Comparison of ENCODE assay signal across 21 cellular contexts in genomic region chr5:24161559-24161958, GRCh38.
"Had no signal": no experiment of that assay in that cellular context is flagged by ENCODE, and none has a peak within 500 bp of the region (broad histone marks: within the 10 kb centered on the region; RNA-seq: fewer than 3 reads in every experiment).

No MANE protein-coding gene starts in this region.

- H3K27ac Mint-ChIP-seq: activated CD4-positive, alpha-beta memory T cell treated with anti-CD3 and anti-CD28 coated beads for 36 hours; activated CD4-positive, alpha-beta T cell treated with anti-CD3 and anti-CD28 coated beads for 36 hours; activated CD8-positive, alpha-beta memory T cell treated with anti-CD3 and anti-CD28 coated beads, Interleukin-2, amount 10 ng/mL, durations not matched to agents 7 days and 5 days; activated naive CD4-positive, alpha-beta T cell treated with anti-CD3 and anti-CD28 coated beads, Interleukin-2, amount 50 U/mL, for 24 hours; activated T-cell treated with anti-CD3 and anti-CD28 coated beads, Interleukin-2, amount 50 U/mL, for 24 hours; mesothelial cell of epicardium; nephron progenitor cell; progenitor cell of endocrine pancreas had no signal

- H3K27me3 ChIP-seq: adrenal gland, gastrocnemius medialis, heart right ventricle, transverse colon had no signal

- H3K9me3 Mint-ChIP-seq: nephron progenitor cell had no signal

- DNase-seq: activated CD4-positive, alpha-beta memory T cell treated with anti-CD3 and anti-CD28 coated beads for 36 hours; activated CD4-positive, alpha-beta T cell treated with anti-CD3 and anti-CD28 coated beads for 36 hours; activated CD8-positive, alpha-beta memory T cell treated with anti-CD3 and anti-CD28 coated beads, Interleukin-2, amount 10 ng/mL, durations not matched to agents 7 days and 5 days; activated effector memory CD4-positive, alpha-beta T cell treated with anti-CD3 and anti-CD28 coated beads, Interleukin-2, amount 50 U/mL, for 16 hours; activated T-cell treated with anti-CD3 and anti-CD28 coated beads, Interleukin-2, amount 50 U/mL, for 24 hours; adrenal gland; caudate nucleus; effector CD4-positive, alpha-beta T cell; gastrocnemius medialis; heart right ventricle; left colon; lower lobe of right lung; nephron progenitor cell; right cardiac atrium; small intestine; stimulated activated naive CD8-positive, alpha-beta T cell treated with anti-CD3 and anti-CD28 coated beads, Interleukin-15, Interleukin-2, amounts not matched to agents 100 U/mL and 50 U/mL, for 24 hours; transverse colon had no signal

- H3K27me3 Mint-ChIP-seq: activated CD4-positive, alpha-beta memory T cell treated with anti-CD3 and anti-CD28 coated beads for 36 hours; activated CD4-positive, alpha-beta T cell treated with anti-CD3 and anti-CD28 coated beads for 36 hours; activated CD8-positive, alpha-beta memory T cell treated with anti-CD3 and anti-CD28 coated beads, Interleukin-2, amount 10 ng/mL, durations not matched to agents 7 days and 5 days; activated naive CD4-positive, alpha-beta T cell treated with anti-CD3 and anti-CD28 coated beads, Interleukin-2, amount 50 U/mL, for 24 hours; activated T-cell treated with anti-CD3 and anti-CD28 coated beads, Interleukin-2, amount 50 U/mL, for 24 hours; progenitor cell of endocrine pancreas had no signal

- H3K4me1 Mint-ChIP-seq: activated CD4-positive, alpha-beta T cell treated with anti-CD3 and anti-CD28 coated beads for 36 hours; activated CD8-positive, alpha-beta memory T cell treated with anti-CD3 and anti-CD28 coated beads, Interleukin-2, amount 10 ng/mL, durations not matched to agents 7 days and 5 days; activated naive CD4-positive, alpha-beta T cell treated with anti-CD3 and anti-CD28 coated beads, Interleukin-2, amount 50 U/mL, for 24 hours; mesothelial cell of epicardium; nephron progenitor cell had no signal

- H3K27ac ChIP-seq: adrenal gland, coronary artery, gastrocnemius medialis, heart right ventricle, lower lobe of right lung, transverse colon had no signal

- H3K36me3 Mint-ChIP-seq: activated CD4-positive, alpha-beta memory T cell treated with anti-CD3 and anti-CD28 coated beads for 36 hours; activated CD8-positive, alpha-beta memory T cell treated with anti-CD3 and anti-CD28 coated beads, Interleukin-2, amount 10 ng/mL, durations not matched to agents 7 days and 5 days; activated naive CD4-positive, alpha-beta T cell treated with anti-CD3 and anti-CD28 coated beads, Interleukin-2, amount 50 U/mL, for 24 hours; mesothelial cell of epicardium had no signal

- H3K4me3 ChIP-seq: adrenal gland, coronary artery, gastrocnemius medialis, heart right ventricle, lower lobe of right lung, transverse colon had no signal

- H3K4me1 ChIP-seq: adrenal gland, gastrocnemius medialis, heart right ventricle, lower lobe of right lung, transverse colon had no signal

- H3K4me3 Mint-ChIP-seq: activated CD4-positive, alpha-beta memory T cell treated with anti-CD3 and anti-CD28 coated beads for 36 hours; activated CD4-positive, alpha-beta T cell treated with anti-CD3 and anti-CD28 coated beads for 36 hours; activated CD8-positive, alpha-beta memory T cell treated with anti-CD3 and anti-CD28 coated beads, Interleukin-2, amount 10 ng/mL, durations not matched to agents 7 days and 5 days; activated naive CD4-positive, alpha-beta T cell treated with anti-CD3 and anti-CD28 coated beads, Interleukin-2, amount 50 U/mL, for 24 hours; activated T-cell treated with anti-CD3 and anti-CD28 coated beads, Interleukin-2, amount 50 U/mL, for 24 hours; mesothelial cell of epicardium; nephron progenitor cell had no signal

- ATAC-seq: activated CD4-positive, alpha-beta T cell treated with anti-CD3 and anti-CD28 coated beads for 36 hours; activated CD8-positive, alpha-beta memory T cell treated with anti-CD3 and anti-CD28 coated beads, Interleukin-2, amount 10 ng/mL, durations not matched to agents 7 days and 5 days; gastrocnemius medialis; heart right ventricle; left colon; lower lobe of right lung; right cardiac atrium; stimulated activated naive CD8-positive, alpha-beta T cell treated with anti-CD3 and anti-CD28 coated beads, Interleukin-15, Interleukin-2, amounts not matched to agents 100 U/mL and 50 U/mL, for 24 hours had no signal

- H3K36me3 ChIP-seq: adrenal gland, gastrocnemius medialis, heart right ventricle, lower lobe of right lung, transverse colon had no signal

- H3K9me3 ChIP-seq: adrenal gland, gastrocnemius medialis, lower lobe of right lung, transverse colon had no signal
